Comparison of ENCODE assay signal across 9 cellular contexts in the genomic region with DNA sequence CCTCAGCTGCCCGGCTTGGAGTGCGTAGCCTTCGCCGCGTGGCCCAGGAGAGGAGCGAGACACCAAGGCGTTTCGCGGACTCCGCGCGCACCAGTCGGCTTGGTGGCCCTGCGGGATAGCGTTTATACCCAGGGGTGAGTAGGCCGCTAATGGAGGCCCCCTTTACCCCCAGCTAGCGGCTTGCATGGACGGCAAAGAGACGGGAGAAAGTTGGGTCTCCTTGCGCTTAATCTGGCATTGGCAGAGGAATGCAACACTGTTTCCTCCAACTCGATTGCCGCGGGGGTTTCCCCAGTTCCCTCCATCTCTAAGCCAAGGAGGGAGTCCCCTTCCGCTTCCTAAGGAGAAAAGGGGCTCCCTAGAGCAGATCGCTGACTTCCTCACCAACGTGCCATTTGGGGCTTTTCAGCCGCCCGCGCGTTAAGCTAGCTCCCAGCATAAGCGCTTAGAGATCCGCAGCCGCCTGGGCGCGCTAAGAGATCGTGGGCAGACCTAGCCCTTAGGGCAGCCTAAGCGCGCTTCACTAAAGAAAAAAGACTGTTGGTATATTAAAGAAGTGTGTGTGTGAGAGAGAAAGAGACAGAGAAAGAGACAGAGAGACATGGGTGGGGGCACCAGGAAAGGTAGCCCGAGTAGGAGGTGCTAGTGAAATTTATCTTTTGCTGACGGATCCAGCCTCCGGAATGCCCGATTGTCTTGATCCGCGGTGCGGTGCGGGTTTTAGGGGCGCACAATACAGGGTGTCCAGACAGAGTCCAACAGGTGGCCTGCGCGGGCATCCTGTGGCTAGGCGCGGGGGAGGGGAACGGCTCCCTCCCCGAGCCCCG.
A peak's percentile ranks its signal among the peaks of the same experiment; 100 is the strongest.
DNase-seq lines count a peak whose midpoint lies in the region; ATAC-seq and TF ChIP-seq lines count a peak whose summit lies in the region.
"Had no signal": no experiment of that assay in that cellular context is flagged by ENCODE, and none has a peak within 500 bp of the region (broad histone marks: within the 10 kb centered on the region; RNA-seq: fewer than 3 reads in every experiment).

No MANE protein-coding gene starts in this region.

- peak overlapping the region; percentile 79 for H3K4me2 ChIP-seq in mammary epithelial cell (ENCODE audit: insufficient read depth, low read depth, low read length)

- no TSS peak for BruUV-seq in mammary epithelial cell (replicated peaks; lab: Mats Ljungman, UMichigan)

- peak; percentile 17 for DNase-seq in NCI-H510A treated with DMSO at 0.1 percent for 48 hours (lab: John Stamatoyannopoulos, UW)
- no peak for DNase-seq in NCI-H510A (lab: John Stamatoyannopoulos, UW)
- DNase-seq in mammary epithelial cell: peak; percentile 13
- peak in 1 of 2 donors; percentile 54 for DNase-seq in left lung
- no peak for DNase-seq in thoracic aorta (ENCODE audit: low spot score)
- DNase-seq in LoVo (ENCODE audit: low spot score): no peak
- no peak for DNase-seq in stimulated activated CD8-positive, alpha-beta memory T cell treated with anti-CD3 and anti-CD28 coated beads, Interleukin-4, amount 100 ng/mL, for 48 hours
- no peak for DNase-seq in dermis blood vessel endothelial cell

- H3K27ac ChIP-seq in mammary epithelial cell (ENCODE audit: insufficient read depth, low read depth, low read length) (no peak overlapping the region), left lung (no peak overlapping the region), thoracic aorta (no peak overlapping the region)
- H3K27ac ChIP-seq: SK-N-MC had no signal

- no peak overlapping the region for H2AFZ ChIP-seq in mammary epithelial cell (ENCODE audit: low read depth, low read length)

- CTCF ChIA-PET in mammary epithelial cell (lab: Charles Lee; ENCODE audit: low non-redundant PET): no interaction called here

- dilution Hi-C loops in mammary epithelial cell (cut with HindIII; ENCODE audit: low sequenced_read_pairs): no loop called here

- TF ChIP-seq CTCF in mammary epithelial cell (conservative IDR thresholded peaks at IDR 0.05 in 1 of 2, IDR thresholded peaks at IDR 0.05 in 1 of 2; ENCODE audit: extremely low read depth in 1 of 2, insufficient read depth in 1 of 2, low read depth in 1 of 2, low read length in 2 of 2) (no peak), left lung (IDR thresholded peaks at IDR 0.05) (no peak), thoracic aorta (IDR thresholded peaks at IDR 0.05) (no peak)

- H3K9me3 ChIP-seq in mammary epithelial cell (replicated peaks; ENCODE audit: insufficient read depth, low read length): no peaks in the 10 kb centered on the region
- no peaks in the 10 kb centered on the region for H3K9me3 ChIP-seq in left lung
- H3K9me3 ChIP-seq in thoracic aorta: no peaks in the 10 kb centered on the region

- ATAC-seq in left lung (peak; percentile 41), thoracic aorta (ENCODE audit: insufficient number of reproducible peaks, low FRiP score, low read depth) (no peak)

- H3K4me1 ChIP-seq in mammary epithelial cell (ENCODE audit: insufficient read depth, low read length) (peaks cover 8% of the 10 kb centered on the region), left lung (peaks cover 5 to 6% of the 10 kb centered on the region in 2 donors), thoracic aorta (ENCODE audit: control insufficient read depth in 1 of 2, low read depth in 2 of 2) (peaks cover 5 to 18% of the 10 kb centered on the region in 2 donors)

- 4% methylated on average over 29 of the region's 54 CpGs for WGBS in mammary epithelial cell (ENCODE audit: low coverage, missing lambda C conversion rate)

- in situ Hi-C loops in mammary epithelial cell (cut with MboI; ENCODE audit: low sequenced_read_pairs in 2 of 2): no loop called here

- no peaks in the 10 kb centered on the region for H4K20me1 ChIP-seq in mammary epithelial cell (ENCODE audit: insufficient read depth, low read length)

- H3K4me3 ChIP-seq in mammary epithelial cell (replicated peaks in 1 of 3; ENCODE audit: insufficient read depth in 1 of 3, low read depth in 2 of 3, low read length in 3 of 3) (peak overlapping the region in 2 of 3 experiments; percentile 37 to 49), left lung (peak overlapping the region in 1 of 2 donors; percentile 21), thoracic aorta (peak overlapping the region; percentile 65)

- H3K27me3 ChIP-seq in mammary epithelial cell (ENCODE audit: insufficient read depth, low read length) (peaks cover 29% of the 10 kb centered on the region), left lung (peaks cover 52 to 81% of the 10 kb centered on the region in 2 donors), thoracic aorta (replicated peaks; ENCODE audit: insufficient read depth) (no peaks in the 10 kb centered on the region)

- no peak overlapping the region for H3K9ac ChIP-seq in mammary epithelial cell (ENCODE audit: insufficient read depth, low read length)

- H3K36me3 ChIP-seq in mammary epithelial cell (ENCODE audit: insufficient read depth, low read length) (no peaks in the 10 kb centered on the region), left lung (no peaks in the 10 kb centered on the region), thoracic aorta (no peaks in the 10 kb centered on the region)

- intact Hi-C loops in mammary epithelial cell (cut with micrococcal nuclease): no loop called here
- intact Hi-C loops in left lung (cut with DNase I): no loop called here

- H3K79me2 ChIP-seq in mammary epithelial cell (ENCODE audit: insufficient read depth, low read length): no peaks in the 10 kb centered on the region

Comparison
In these comparisons a context has a peak if more than half of its experiments do, and no peak if none do; other contexts are left out.
1. DNase-seq: peak in NCI-H510A treated with DMSO at 0.1 percent for 48 hours (single experiment) and mammary epithelial cell (single experiment); none in NCI-H510A (single experiment), thoracic aorta (single experiment), LoVo (single experiment), stimulated activated CD8-positive, alpha-beta memory T cell treated with anti-CD3 and anti-CD28 coated beads, Interleukin-4, amount 100 ng/mL, for 48 hours (single experiment) and dermis blood vessel endothelial cell (single experiment).